Comparison of ENCODE assay signal across 16 cellular contexts in genomic region chr2:14790041-14790640, GRCh38.
"Had no signal": no experiment of that assay in that cellular context is flagged by ENCODE, and none has a peak within 500 bp of the region (broad histone marks: within the 10 kb centered on the region; RNA-seq: fewer than 3 reads in every experiment).

No MANE protein-coding gene starts in this region.

- H3K9me3 ChIP-seq: adrenal gland, body of pancreas, tibial artery, uterus had no signal

- H3K36me3 ChIP-seq: adrenal gland, tibial artery, uterus had no signal

- H3K4me3 ChIP-seq: adrenal gland, body of pancreas, tibial artery, uterus had no signal

- H3K27ac ChIP-seq: adrenal gland, tibial artery, uterus had no signal

- H3K4me1 ChIP-seq: adrenal gland, body of pancreas, tibial artery, uterus had no signal

- DNase-seq: activated CD4-positive, alpha-beta memory T cell treated with anti-CD3 and anti-CD28 coated beads for 36 hours; activated CD8-positive, alpha-beta memory T cell treated with anti-CD3 and anti-CD28 coated beads, Interleukin-2, amount 10 ng/mL, durations not matched to agents 7 days and 5 days; activated naive CD4-positive, alpha-beta T cell treated with anti-CD3 and anti-CD28 coated beads for 36 hours; activated T-cell treated with anti-CD3 and anti-CD28 coated beads, Interleukin-2, amount 50 U/mL, for 1 hour; adrenal gland; body of pancreas; erythroblast; foreskin melanocyte; mesendoderm; stimulated activated CD4-positive, alpha-beta T cell treated with anti-CD3 and anti-CD28 coated beads, Interleukin-15, amount 100 ng/mL, for 24 hours; stimulated activated CD4-positive, alpha-beta T cell treated with anti-CD3 and anti-CD28 coated beads, Interleukin-4, amount 100 ng/mL, for 1 hour; stimulated activated naive B cell treated with anti-CD40 and anti-IgM and Interleukin-4, amounts not matched to agents 10 μg/mL and 1 μg/mL and 100 μg/mL, for 72 hours; T-cell; T1000; tibial artery; uterus had no signal

- H3K27me3 ChIP-seq: adrenal gland, body of pancreas, tibial artery, uterus had no signal
